Comparison of ENCODE assay signal across 22 cellular contexts in the genomic region with DNA sequence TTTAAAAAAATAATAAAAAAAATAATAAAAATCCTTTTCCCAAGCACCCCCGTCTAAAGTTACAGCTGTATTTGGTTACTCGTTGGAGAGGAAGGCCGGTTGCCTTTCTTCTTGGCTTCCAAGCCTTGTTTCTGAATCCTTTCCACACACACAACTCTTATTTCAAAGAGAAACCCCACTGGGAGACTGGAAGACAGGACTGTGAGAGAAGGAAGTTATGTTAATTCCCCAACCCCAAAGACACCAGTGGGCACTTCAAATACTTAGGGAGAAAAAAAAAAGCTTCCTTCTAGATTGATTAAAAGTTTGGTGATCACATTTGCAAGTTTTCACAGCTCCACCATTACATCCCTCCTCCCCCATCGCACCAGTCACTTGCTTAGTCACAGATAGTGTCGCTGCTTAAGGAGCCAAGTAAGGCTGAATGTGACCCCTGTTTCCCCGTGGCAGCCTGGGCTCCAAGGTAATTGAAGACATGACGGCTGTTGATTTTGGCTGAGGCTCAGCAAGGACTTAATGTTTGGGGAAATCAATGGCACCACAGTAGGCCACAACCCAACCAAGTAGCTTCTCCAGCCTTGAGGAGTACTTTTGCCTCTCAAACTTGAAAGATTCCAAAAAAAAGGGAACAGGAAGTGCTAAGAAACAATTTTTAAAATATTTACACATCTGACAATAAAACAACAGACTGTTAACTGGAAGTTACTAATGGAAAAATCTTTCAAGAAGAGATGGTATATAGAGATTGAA. TPM values are rescaled to one million over a fixed set of nuclear protein-coding genes. Genes with fewer than 3 reads are reported as not detected.
A peak's percentile ranks its signal among the peaks of the same experiment; 100 is the strongest.
DNase-seq lines count a peak whose midpoint lies in the region; ATAC-seq, FAIRE-seq and TF ChIP-seq lines count a peak whose summit lies in the region.
"Had no signal": no experiment of that assay in that cellular context is flagged by ENCODE, and none has a peak within 500 bp of the region (broad histone marks: within the 10 kb centered on the region; RNA-seq: fewer than 3 reads in every experiment).

No MANE protein-coding gene starts in this region.

- BruUV-seq in K562 (replicated peaks; lab: Mats Ljungman, UMichigan) = no TSS peak

- in situ Hi-C loops in K562 (cut with MboI) = no loop called here
- in situ Hi-C loops in gastrocnemius medialis (cut with MboI; ENCODE audit: low sequenced_read_pairs in 4 of 4) = no loop called here

- H3K27ac ChIP-seq in K562 (ENCODE audit: extremely low read depth, low read depth, low read length) (peak overlapping the region; percentile 23; the same call in 2 of the 3 replicates), gastrocnemius medialis (peak overlapping the region; percentile 67 to 93 (median 84)), esophagus muscularis mucosa (replicated peaks in 1 of 4) (no peak overlapping the region)
- H3K27ac ChIP-seq: BLaER1, HL-60, skin epidermis, VCaP had no signal

- H3K4me2 ChIP-seq in Loucy (ENCODE audit: low read depth, low read length, poor library complexity, severe bottlenecking) = peak overlapping the region; percentile 67
- H3K4me2 ChIP-seq in K562 (ENCODE audit: insufficient read depth, low read length) = no peak overlapping the region
- H3K4me2 ChIP-seq: BLaER1 had no signal

- H3K4me3 Mint-ChIP-seq in activated CD8-positive, alpha-beta memory T cell treated with anti-CD3 and anti-CD28 coated beads, Interleukin-2, amount 10 ng/mL, durations not matched to agents 7 days and 5 days = no peak overlapping the region
- no peak overlapping the region for H3K4me3 Mint-ChIP-seq in progenitor cell of endocrine pancreas (ENCODE audit: low read depth)
- H3K4me3 Mint-ChIP-seq: memory B cell; stimulated activated effector memory CD8-positive, alpha-beta T cell treated with anti-CD3 and anti-CD28 coated beads, Interleukin-12 subunit alpha, Interleukin-12 subunit beta, amount 100 ng/mL, for 72 hours; type B pancreatic cell had no signal

- no peaks in the 10 kb centered on the region for H3K9me3 Mint-ChIP-seq in activated CD8-positive, alpha-beta memory T cell treated with anti-CD3 and anti-CD28 coated beads, Interleukin-2, amount 10 ng/mL, durations not matched to agents 7 days and 5 days (ENCODE audit: low read depth)
- peaks cover 3% of the 10 kb centered on the region for H3K9me3 Mint-ChIP-seq in progenitor cell of endocrine pancreas (ENCODE audit: low read depth)
- H3K9me3 Mint-ChIP-seq: memory B cell; stimulated activated effector memory CD8-positive, alpha-beta T cell treated with anti-CD3 and anti-CD28 coated beads, Interleukin-12 subunit alpha, Interleukin-12 subunit beta, amount 100 ng/mL, for 72 hours; type B pancreatic cell had no signal

- H4K20me1 ChIP-seq in Loucy (ENCODE audit: insufficient read depth, low read length, poor library complexity, severe bottlenecking) = no peaks in the 10 kb centered on the region
- H4K20me1 ChIP-seq in K562 (replicated peaks; ENCODE audit: control insufficient read depth, insufficient read depth, low read length) = no peaks in the 10 kb centered on the region
- H4K20me1 ChIP-seq: BLaER1 had no signal

- POLR2A ChIA-PET in K562 (lab: Yijun Ruan, JAX) = interaction anchor here (0.7 kb wide), 2 partner anchors 12 to 15 kb away, joined by 3 read pairs; no protein-coding TSS in a partner anchor

- peaks cover 2% of the 10 kb centered on the region for H3K4me1 Mint-ChIP-seq in activated CD8-positive, alpha-beta memory T cell treated with anti-CD3 and anti-CD28 coated beads, Interleukin-2, amount 10 ng/mL, durations not matched to agents 7 days and 5 days
- peaks cover 3% of the 10 kb centered on the region for H3K4me1 Mint-ChIP-seq in progenitor cell of endocrine pancreas (ENCODE audit: low read depth)
- H3K4me1 Mint-ChIP-seq: memory B cell; stimulated activated effector memory CD8-positive, alpha-beta T cell treated with anti-CD3 and anti-CD28 coated beads, Interleukin-12 subunit alpha, Interleukin-12 subunit beta, amount 100 ng/mL, for 72 hours had no signal

- H3K36me3 Mint-ChIP-seq in activated CD8-positive, alpha-beta memory T cell treated with anti-CD3 and anti-CD28 coated beads, Interleukin-2, amount 10 ng/mL, durations not matched to agents 7 days and 5 days = no peaks in the 10 kb centered on the region
- peaks cover 20% of the 10 kb centered on the region for H3K36me3 Mint-ChIP-seq in progenitor cell of endocrine pancreas (ENCODE audit: insufficient read depth)
- H3K36me3 Mint-ChIP-seq: memory B cell; stimulated activated effector memory CD8-positive, alpha-beta T cell treated with anti-CD3 and anti-CD28 coated beads, Interleukin-12 subunit alpha, Interleukin-12 subunit beta, amount 100 ng/mL, for 72 hours had no signal

- H3K27me3 Mint-ChIP-seq in activated CD8-positive, alpha-beta memory T cell treated with anti-CD3 and anti-CD28 coated beads, Interleukin-2, amount 10 ng/mL, durations not matched to agents 7 days and 5 days = peaks cover 6% of the 10 kb centered on the region
- no peaks in the 10 kb centered on the region for H3K27me3 Mint-ChIP-seq in progenitor cell of endocrine pancreas
- H3K27me3 Mint-ChIP-seq: type B pancreatic cell had no signal

- H3K9me3 ChIP-seq in Loucy (ENCODE audit: insufficient read depth, low read depth, low read length) = no peaks in the 10 kb centered on the region
- no peaks in the 10 kb centered on the region for H3K9me3 ChIP-seq in K562 (replicated peaks; ENCODE audit: control insufficient read depth, insufficient read depth, low read depth, low read length)
- no peaks in the 10 kb centered on the region for H3K9me3 ChIP-seq in gastrocnemius medialis
- no peaks in the 10 kb centered on the region for H3K9me3 ChIP-seq in esophagus muscularis mucosa
- H3K9me3 ChIP-seq: BLaER1 had no signal

- peaks cover 25% of the 10 kb centered on the region for H3K4me1 ChIP-seq in Loucy (ENCODE audit: insufficient read depth, low read length, poor library complexity, severe bottlenecking)
- H3K4me1 ChIP-seq in K562 (replicated peaks in 1 of 2; ENCODE audit: control insufficient read depth in 2 of 2, insufficient read depth in 2 of 2, low read length in 2 of 2) = no peaks in the 10 kb centered on the region; a peak in 2 of 5 replicates
- H3K4me1 ChIP-seq in gastrocnemius medialis = peaks cover 11 to 25% of the 10 kb centered on the region in 2 donors
- H3K4me1 ChIP-seq in esophagus muscularis mucosa = peaks cover 0 to 42% (median 7%) of the 10 kb centered on the region in 4 donors
- H3K4me1 ChIP-seq: BLaER1 had no signal

- 50% methylated on average over 7 of the region's 7 CpGs for WGBS in K562 (ENCODE audit: insufficient coverage, low coverage, missing lambda C conversion rate)
- 75% methylated on average over 7 of the region's 7 CpGs for WGBS in esophagus muscularis mucosa

- peak; percentile 86 for FAIRE-seq in K562 (lab: Jason Lieb, UNC)

- no peak overlapping the region for H3K9ac ChIP-seq in Loucy (ENCODE audit: low read depth, low read length, poor library complexity, severe bottlenecking)
- H3K9ac ChIP-seq in K562 (ENCODE audit: insufficient read depth in 1 of 2, low read depth in 2 of 2, low read length in 2 of 2) = peak overlapping the region in 1 of 2 experiments; percentile 66; a peak in 1 of 4 replicates
- H3K9ac ChIP-seq: BLaER1 had no signal

- no peaks in the 10 kb centered on the region for H3K9me2 ChIP-seq in Loucy (replicated peaks; ENCODE audit: low read depth, low read length)

- no peaks in the 10 kb centered on the region; the same call in 1 of the 2 replicates for H3F3A ChIP-seq in Loucy (ENCODE audit: low read depth)

- TF ChIP-seq POLR2A in K562 (conservative IDR thresholded peaks at IDR 0.05) (no peak), gastrocnemius medialis (IDR thresholded peaks at IDR 0.05) (no peak), esophagus muscularis mucosa (IDR thresholded peaks at IDR 0.05; ENCODE audit: low read depth) (no peak)

- CTCF ChIA-PET in K562 (lab: Yijun Ruan, JAX; ENCODE audit: low intra/inter-chr PET ratio) = no interaction called here
- CTCF ChIA-PET in activated CD8-positive, alpha-beta memory T cell treated with anti-CD3 and anti-CD28 coated beads, Interleukin-2, amount 10 ng/mL, durations not matched to agents 7 days and 5 days (lab: Charles Lee) = no interaction called here

- peak; percentile 90 for ATAC-seq in K562
- ATAC-seq in gastrocnemius medialis = peak; percentile 91 to 95
- no peak for ATAC-seq in activated CD8-positive, alpha-beta memory T cell treated with anti-CD3 and anti-CD28 coated beads, Interleukin-2, amount 10 ng/mL, durations not matched to agents 7 days and 5 days
- ATAC-seq: PC-3; SK-N-SH treated with all-trans-retinoic acid at 6 μM for 48 hours; stimulated activated effector memory CD8-positive, alpha-beta T cell treated with anti-CD3 and anti-CD28 coated beads, Interleukin-12 subunit alpha, Interleukin-12 subunit beta, amount 100 ng/mL, for 72 hours had no signal

- H3K36me3 ChIP-seq in Loucy (ENCODE audit: insufficient read depth, low read length) (no peaks in the 10 kb centered on the region), K562 (ENCODE audit: control insufficient read depth, insufficient read depth, low read length) (peaks cover 13% of the 10 kb centered on the region; the same call in 2 of the 3 replicates), gastrocnemius medialis (peaks cover 0 to 21% of the 10 kb centered on the region in 2 donors), esophagus muscularis mucosa (peaks cover 0 to 13% (median 6%) of the 10 kb centered on the region in 4 donors)
- H3K36me3 ChIP-seq: BLaER1 had no signal

- intact Hi-C loops in K562 (cut with micrococcal nuclease) (no loop called here), gastrocnemius medialis (cut with DNase I; ENCODE audit: low total_unique reads) (loop anchor here (5.0 kb wide), 1 partner anchor 45 kb away; no protein-coding TSS in a partner anchor), esophagus muscularis mucosa (cut with DNase I) (no loop called here)

- TF ChIP-seq CTCF in Loucy (conservative IDR thresholded peaks at IDR 0.05; ENCODE audit: low read length) (no peak), K562 (IDR thresholded peaks at IDR 0.05 in 2 of 3, conservative IDR thresholded peaks at IDR 0.05 in 1 of 3; ENCODE audit: insufficient read depth in 2 of 3, low read depth in 1 of 3, low read length in 3 of 3) (no peak), gastrocnemius medialis (IDR thresholded peaks at IDR 0.05 in 4 of 5, conservative IDR thresholded peaks at IDR 0.05 in 1 of 5) (no peak), esophagus muscularis mucosa (IDR thresholded peaks at IDR 0.05) (no peak), progenitor cell of endocrine pancreas (IDR thresholded peaks at IDR 0.05; ENCODE audit: unreplicated experiment) (no peak)

- peak in 2 of 4 experiments; percentile 52 to 58 for DNase-seq in K562 (ENCODE audit: extremely low read depth in 1 of 4, low spot score in 3 of 4)
- peak; percentile 22 for DNase-seq in iPS DF 4.7 (ENCODE audit: extremely low read depth, low spot score)
- DNase-seq in gastrocnemius medialis = peak; percentile 74 to 93
- DNase-seq in T1000 (lab: John Stamatoyannopoulos, UW) = no peak
- no peak for DNase-seq in esophagus muscularis mucosa (ENCODE audit: extremely low spot score)
- no peak for DNase-seq in activated CD8-positive, alpha-beta memory T cell treated with anti-CD3 and anti-CD28 coated beads, Interleukin-2, amount 10 ng/mL, durations not matched to agents 7 days and 5 days
- no peak for DNase-seq in progenitor cell of endocrine pancreas (ENCODE audit: low spot score, unreplicated experiment)
- DNase-seq: activated effector memory CD4-positive, alpha-beta T cell treated with anti-CD3 and anti-CD28 coated beads, Interleukin-2, amount 50 U/mL, for 16 hours; aorta; effector memory CD4-positive, alpha-beta T cell; NCI-H146; NCI-H510A treated with DMSO at 0.1 percent for 48 hours; PC-3 had no signal

- TF ChIP-seq EP300 in K562 (IDR thresholded peaks at IDR 0.05; ENCODE audit: low read length) = no peak
- TF ChIP-seq EP300 in esophagus muscularis mucosa (IDR thresholded peaks at IDR 0.05) = no peak

- TF ChIP-seq RAD21 in K562 (CRISPR knock-in tag; conservative IDR thresholded peaks at IDR 0.05 in 1 of 2, IDR thresholded peaks at IDR 0.05 in 1 of 2) = no peak

- H3K27me3 ChIP-seq in Loucy (ENCODE audit: insufficient read depth, low read length, poor library complexity, severe bottlenecking) = no peaks in the 10 kb centered on the region
- H3K27me3 ChIP-seq in K562 (ENCODE audit: control insufficient read depth in 2 of 2, insufficient read depth in 2 of 2, low read length in 2 of 2) = no peaks in the 10 kb centered on the region
- no peaks in the 10 kb centered on the region for H3K27me3 ChIP-seq in gastrocnemius medialis
- H3K27me3 ChIP-seq in esophagus muscularis mucosa = no peaks in the 10 kb centered on the region
- H3K27me3 ChIP-seq: BLaER1 had no signal

- H3K4me3 ChIP-seq in Loucy (ENCODE audit: low read length, poor library complexity, severe bottlenecking) (no peak overlapping the region), K562 (no peak overlapping the region), gastrocnemius medialis (no peak overlapping the region), esophagus muscularis mucosa (no peak overlapping the region)
- H3K4me3 ChIP-seq: BLaER1, skin epidermis had no signal

- no peak overlapping the region for H3K27ac Mint-ChIP-seq in activated CD8-positive, alpha-beta memory T cell treated with anti-CD3 and anti-CD28 coated beads, Interleukin-2, amount 10 ng/mL, durations not matched to agents 7 days and 5 days
- H3K27ac Mint-ChIP-seq in progenitor cell of endocrine pancreas = no peak overlapping the region
- H3K27ac Mint-ChIP-seq: memory B cell; stimulated activated effector memory CD8-positive, alpha-beta T cell treated with anti-CD3 and anti-CD28 coated beads, Interleukin-12 subunit alpha, Interleukin-12 subunit beta, amount 100 ng/mL, for 72 hours; type B pancreatic cell had no signal

- H3K79me2 ChIP-seq in Loucy (ENCODE audit: insufficient read depth, low read length) = no peaks in the 10 kb centered on the region
- no peaks in the 10 kb centered on the region for H3K79me2 ChIP-seq in K562 (ENCODE audit: control insufficient read depth, insufficient read depth, low read length)

- H3K9me1 ChIP-seq in K562 (ENCODE audit: control insufficient read depth, insufficient read depth, low read length) = no peaks in the 10 kb centered on the region

- H2AFZ ChIP-seq in Loucy (ENCODE audit: low read length) (peak overlapping the region; percentile 41; the same call in 1 of the 2 replicates), K562 (ENCODE audit: low read depth, low read length) (peak overlapping the region; percentile 2; the same call in 1 of the 2 replicates)

RNA-seq across cellular contexts. Expression of gene FRZB, which starts 40.8 kb away (rescaled TPM):
- total RNA-seq in K562 (2011; cell fraction: chromatin; rRNA removed; ENCODE audit: low replicate concordance) = 0.12 and 0.44 TPM in 2 replicates
- 0.17 and 0.26 TPM in 2 replicates for total RNA-seq in K562 (2011; cell fraction: nucleolus; rRNA removed)
- total RNA-seq in K562 (2011; cell fraction: nucleoplasm; rRNA removed) = 0.15 and 0.38 TPM in 2 replicates
- not detected in 2 replicates for total RNA-seq in K562 (2014; rRNA removed)
- total RNA-seq in K562 (2014; rRNA removed; fragmentation: Illumina TruSeq; extraction: Trizol) = 0.06 TPM in 1 of 2 replicates, not detected in the other
- not detected in 2 replicates for total RNA-seq in K562 (2015; rRNA removed; fragmentation: Illumina TruSeq; extraction: Trizol)
- not detected in 2 replicates for total RNA-seq in K562 (2021)
- polyA plus RNA-seq in K562 (2011; rRNA removed) = 0.01 and 0.11 TPM in 2 replicates
- 0.01 TPM in 1 of 2 replicates, not detected in the other for polyA plus RNA-seq in K562 (2011; cell fraction: cytosol; rRNA removed)
- 0.21 and 0.34 TPM in 2 replicates for polyA plus RNA-seq in K562 (2011; cell fraction: nucleus; rRNA removed)
- polyA plus RNA-seq in K562 (2012) = 0.03 and 0.11 TPM in 2 replicates
- polyA plus RNA-seq in K562 (2014; fragmentation: Illumina TruSeq; extraction: Trizol) = 0.03 and 0.08 TPM in 2 replicates
- not detected for polyA plus RNA-seq in K562 (2014; fragmentation: Nextera tagmentation; extraction: Ambion mirVana)
- 0.03 and 0.05 TPM in 2 replicates for polyA plus RNA-seq in K562 (2014; rRNA removed)
- 0.06 TPM in 1 of 2 replicates, not detected in the other for polyA minus RNA-seq in K562 (2011; rRNA and poly(A)+ RNA removed)
- not detected in 2 replicates for polyA minus RNA-seq in K562 (2011; cell fraction: cytosol; rRNA and poly(A)+ RNA removed)
- 0.13 and 0.22 TPM in 2 replicates for polyA minus RNA-seq in K562 (2011; cell fraction: nucleus; rRNA and poly(A)+ RNA removed)
- 10 to 100 TPM in 1 of 4 donors, 1 to 10 TPM in 3; 1.3 to 31.3 (median 4.3) TPM for total RNA-seq in gastrocnemius medialis
- total RNA-seq in esophagus muscularis mucosa = 10 to 100 TPM; 10.1 to 46.9 (median 13.1) TPM
- total RNA-seq in activated CD8-positive, alpha-beta memory T cell treated with anti-CD3 and anti-CD28 coated beads, Interleukin-2, amount 10 ng/mL, durations not matched to agents 7 days and 5 days = not detected
- 38.2 and 45.5 TPM in 2 replicates for total RNA-seq in progenitor cell of endocrine pancreas

Comparison
In these comparisons a context has a peak if more than half of its experiments do, and no peak if none do; other contexts are left out.
1. DNase-seq: peak in iPS DF 4.7 (single experiment) and gastrocnemius medialis (2 of 2); none in T1000 (single experiment), esophagus muscularis mucosa (single experiment), activated CD8-positive, alpha-beta memory T cell treated with anti-CD3 and anti-CD28 coated beads, Interleukin-2, amount 10 ng/mL, durations not matched to agents 7 days and 5 days (single experiment) and progenitor cell of endocrine pancreas (single experiment).
2. H3K27ac ChIP-seq: peak in K562 (single experiment) and gastrocnemius medialis (4 of 4); none in esophagus muscularis mucosa (0 of 4).